In genomic region chr14:91254456-91254855, GRCh38 we compare ENCODE assay signal across 13 cellular contexts. TPM values are rescaled to one million over a fixed set of nuclear protein-coding genes. Genes with fewer than 3 reads are reported as not detected.
DNase-seq lines count a peak whose midpoint lies in the region; ATAC-seq, FAIRE-seq and TF ChIP-seq lines count a peak whose summit lies in the region.
"Had no signal": no experiment of that assay in that cellular context is flagged by ENCODE, and none has a peak within 500 bp of the region (broad histone marks: within the 10 kb centered on the region; RNA-seq: fewer than 3 reads in every experiment).

No MANE protein-coding gene starts in this region.

- TF ChIP-seq EP300 in H1 (IDR thresholded peaks at IDR 0.05; ENCODE audit: borderline replicate concordance in 1 of 2, low read depth in 2 of 2, low read length in 2 of 2): no peak

- no peak overlapping the region for H2BK12ac ChIP-seq in H1 (ENCODE audit: low read depth, low read length)

- no peaks in the 10 kb centered on the region for H3K9me3 ChIP-seq in H1 (ENCODE audit: insufficient read depth in 2 of 2, low read depth in 1 of 2, low read length in 1 of 2)
- H3K9me3 ChIP-seq: SK-N-SH had no signal

- no peak overlapping the region for H4K5ac ChIP-seq in H1 (ENCODE audit: insufficient read length, low read depth, low read length)

- H2AFZ ChIP-seq in H1 (ENCODE audit: low read length): no peak overlapping the region

- H2BK120ac ChIP-seq in H1 (replicated peaks; ENCODE audit: low read depth, low read length): no peak overlapping the region

- H3K27ac Mint-ChIP-seq in activated CD8-positive, alpha-beta memory T cell treated with anti-CD3 and anti-CD28 coated beads, Interleukin-2, amount 10 ng/mL, durations not matched to agents 7 days and 5 days: peak overlapping the region; percentile 77
- H3K27ac Mint-ChIP-seq in stimulated activated naive CD8-positive, alpha-beta T cell treated with anti-CD3 and anti-CD28 coated beads, Interleukin-15, amount 100 ng/mL, for 72 hours: peak overlapping the region; percentile 67 to 76

- H3K9me3 Mint-ChIP-seq in activated CD8-positive, alpha-beta memory T cell treated with anti-CD3 and anti-CD28 coated beads, Interleukin-2, amount 10 ng/mL, durations not matched to agents 7 days and 5 days (ENCODE audit: low read depth): no peaks in the 10 kb centered on the region
- no peaks in the 10 kb centered on the region for H3K9me3 Mint-ChIP-seq in stimulated activated naive CD8-positive, alpha-beta T cell treated with anti-CD3 and anti-CD28 coated beads, Interleukin-15, amount 100 ng/mL, for 72 hours

- WGBS in H1 (ENCODE audit: extremely low coverage in 1 of 2, insufficient coverage in 1 of 2, insufficient read length in 1 of 2, insufficient replicate concordance in 2 of 2, low coverage in 1 of 2, low lambda C conversion rate in 2 of 2, missing lambda C conversion rate in 1 of 2), 2 experiments: 91% methylated on average over 3 of the region's 3 CpGs; no CpG with 5 or more reads in 1 of the 2 experiments

- H3K4me3 Mint-ChIP-seq in activated CD8-positive, alpha-beta memory T cell treated with anti-CD3 and anti-CD28 coated beads, Interleukin-2, amount 10 ng/mL, durations not matched to agents 7 days and 5 days: peak overlapping the region; percentile 54
- H3K4me3 Mint-ChIP-seq in stimulated activated naive CD8-positive, alpha-beta T cell treated with anti-CD3 and anti-CD28 coated beads, Interleukin-15, amount 100 ng/mL, for 72 hours: peak overlapping the region; percentile 66 to 74

- no peak for TF ChIP-seq CTCF in RWPE1 (conservative IDR thresholded peaks at IDR 0.05; ENCODE audit: low read depth)
- TF ChIP-seq CTCF in H1 (IDR thresholded peaks at IDR 0.05; ENCODE audit: control extremely low read depth in 1 of 3, insufficient read depth in 1 of 3, low read depth in 1 of 3, low read length in 3 of 3): no peak

- H3K4me1 Mint-ChIP-seq in activated CD8-positive, alpha-beta memory T cell treated with anti-CD3 and anti-CD28 coated beads, Interleukin-2, amount 10 ng/mL, durations not matched to agents 7 days and 5 days: peaks cover 76% of the 10 kb centered on the region
- peaks cover 82% of the 10 kb centered on the region for H3K4me1 Mint-ChIP-seq in stimulated activated naive CD8-positive, alpha-beta T cell treated with anti-CD3 and anti-CD28 coated beads, Interleukin-15, amount 100 ng/mL, for 72 hours

- TF ChIP-seq POLR2A in H1 (IDR thresholded peaks at IDR 0.05; ENCODE audit: control extremely low read depth in 1 of 2, low read depth in 2 of 2, low read length in 2 of 2): no peak

- peak; percentile 34 for ATAC-seq in activated CD8-positive, alpha-beta memory T cell treated with anti-CD3 and anti-CD28 coated beads, Interleukin-2, amount 10 ng/mL, durations not matched to agents 7 days and 5 days
- peak; percentile 62 for ATAC-seq in stimulated activated naive CD8-positive, alpha-beta T cell treated with anti-CD3 and anti-CD28 coated beads, Interleukin-15, amount 100 ng/mL, for 72 hours
- no peak for ATAC-seq in left lobe of liver

- H3K18ac ChIP-seq in H1 (ENCODE audit: extremely low read depth, low read length): no peak overlapping the region

- no peak overlapping the region for H3K4ac ChIP-seq in H1 (replicated peaks; ENCODE audit: insufficient read length, low read depth, low read length)

- no peak overlapping the region for H3K14ac ChIP-seq in H1 (ENCODE audit: insufficient read length)

- TF ChIP-seq RAD21 in H1 (IDR thresholded peaks at IDR 0.05 in 1 of 2, conservative IDR thresholded peaks at IDR 0.05 in 1 of 2; ENCODE audit: low read depth in 2 of 2, low read length in 2 of 2): no peak

- H4K91ac ChIP-seq in H1 (replicated peaks; ENCODE audit: insufficient read length, low read length): no peak overlapping the region

- FAIRE-seq in H1 (lab: Jason Lieb, UNC) (no peak), frontal cortex (lab: Jason Lieb, UNC) (no peak)
- FAIRE-seq: urothelium cell line had no signal

- no peak overlapping the region for H2BK20ac ChIP-seq in H1 (ENCODE audit: low read length)

- H2BK5ac ChIP-seq in H1 (ENCODE audit: low read depth, low read length): no peak overlapping the region

- CTCF ChIA-PET in activated CD8-positive, alpha-beta memory T cell treated with anti-CD3 and anti-CD28 coated beads, Interleukin-2, amount 10 ng/mL, durations not matched to agents 7 days and 5 days (lab: Charles Lee): interaction anchor here (1.0 kb wide), 1 partner anchor 27 kb away, joined by 4 read pairs; no protein-coding TSS in a partner anchor
- CTCF ChIA-PET in RWPE1 (lab: Yijun Ruan, JAX): no interaction called here
- CTCF ChIA-PET in H1 (lab: Charles Lee; ENCODE audit: partially characterized antibody): interaction anchor here (1.0 to 3.7 kb wide), 4 partner anchors 10 to 77 kb away, joined by 3 to 16 read pairs (median 8); partner anchors contain the start of gene GPR68

- POLR2A ChIA-PET in RWPE1 (lab: Yijun Ruan, JAX; ENCODE audit: low non-redundant PET) (no interaction called here), H1 (lab: Charles Lee; ENCODE audit: partially characterized antibody) (interaction anchor here (1.1 to 3.7 kb wide), 2 partner anchors 9 to 20 kb away, joined by 3 to 15 read pairs; no protein-coding TSS in a partner anchor)

- peaks cover 0 to 16% (median 9%) of the 10 kb centered on the region in 4 experiments; a peak in 6 of 7 replicates for H3K27me3 ChIP-seq in H1 (replicated peaks in 1 of 4; ENCODE audit: control insufficient read depth in 3 of 4, extremely low read depth in 1 of 4, insufficient read depth in 3 of 4, low read length in 3 of 4)

- H3K27ac ChIP-seq in RWPE1: peak overlapping the region; percentile 87
- no peak overlapping the region for H3K27ac ChIP-seq in H1 (ENCODE audit: low read depth, low read length)

- no peak overlapping the region for H2AK5ac ChIP-seq in H1 (ENCODE audit: low read depth, low read length)

- peaks cover 23% of the 10 kb centered on the region for H3K36me3 Mint-ChIP-seq in activated CD8-positive, alpha-beta memory T cell treated with anti-CD3 and anti-CD28 coated beads, Interleukin-2, amount 10 ng/mL, durations not matched to agents 7 days and 5 days

- peaks cover 0 to 10% (median 8%) of the 10 kb centered on the region in 4 experiments; a peak in 6 of 7 replicates for H3K4me1 ChIP-seq in H1 (replicated peaks in 1 of 4; ENCODE audit: control insufficient read depth in 3 of 4, insufficient read depth in 4 of 4, low read length in 3 of 4)

- peak; percentile 82 for DNase-seq in activated CD8-positive, alpha-beta memory T cell treated with anti-CD3 and anti-CD28 coated beads, Interleukin-2, amount 10 ng/mL, durations not matched to agents 7 days and 5 days
- no peak for DNase-seq in activated CD8-positive, alpha-beta memory T cell treated with anti-CD3 and anti-CD28 coated beads, Interleukin-2, amount 50 U/mL, for 48 hours
- DNase-seq in RWPE1 (ENCODE audit: low spot score) (no peak), H1 (ENCODE audit: low read depth in 1 of 2, low spot score in 2 of 2) (no peak), left lobe of liver (ENCODE audit: low spot score) (no peak), RKO (ENCODE audit: low spot score) (no peak), frontal cortex (ENCODE audit: low spot score in 2 of 2) (no peak)
- no peak for DNase-seq in stimulated activated naive CD8-positive, alpha-beta T cell treated with anti-CD3 and anti-CD28 coated beads, Interleukin-15, amount 100 ng/mL, for 72 hours
- DNase-seq: GDM1, left cardiac atrium, NCI-H446 treated with DMSO at 0.1 percent for 48 hours, SK-N-SH had no signal

- H3K27me3 Mint-ChIP-seq in activated CD8-positive, alpha-beta memory T cell treated with anti-CD3 and anti-CD28 coated beads, Interleukin-2, amount 10 ng/mL, durations not matched to agents 7 days and 5 days: no peaks in the 10 kb centered on the region
- no peaks in the 10 kb centered on the region for H3K27me3 Mint-ChIP-seq in stimulated activated naive CD8-positive, alpha-beta T cell treated with anti-CD3 and anti-CD28 coated beads, Interleukin-15, amount 100 ng/mL, for 72 hours

- no peak overlapping the region for H2BK15ac ChIP-seq in H1 (ENCODE audit: low read length)

- H3K9ac ChIP-seq in H1 (replicated peaks in 1 of 4; ENCODE audit: extremely low read depth in 1 of 4, low read depth in 3 of 4, low read length in 3 of 4): no peak overlapping the region
- H3K9ac ChIP-seq: SK-N-SH had no signal

- no peaks in the 10 kb centered on the region for H3K36me3 ChIP-seq in H1 (ENCODE audit: control insufficient read depth in 2 of 4, insufficient read depth in 4 of 4, low read length in 3 of 4)

- no peak overlapping the region; a peak in 1 of 8 replicates for H3K4me3 ChIP-seq in H1 (ENCODE audit: extremely low read depth in 1 of 4, insufficient read depth in 2 of 4, low read depth in 3 of 4, low read length in 4 of 4)

- no peak overlapping the region for H3K56ac ChIP-seq in H1 (replicated peaks; ENCODE audit: insufficient read length, low read depth, low read length)

- H3K79me1 ChIP-seq in H1 (ENCODE audit: low read depth, low read length): no peaks in the 10 kb centered on the region

- H4K8ac ChIP-seq in H1 (ENCODE audit: extremely low read depth, insufficient read depth, low read length): no peak overlapping the region

- H3K23me2 ChIP-seq in H1 (ENCODE audit: low read depth, low read length): peaks cover 15% of the 10 kb centered on the region

- H4K20me1 ChIP-seq in H1 (replicated peaks in 1 of 2; ENCODE audit: control insufficient read depth in 1 of 2, insufficient read depth in 2 of 2, low read length in 2 of 2): no peaks in the 10 kb centered on the region

- H3K23ac ChIP-seq in H1 (ENCODE audit: insufficient read length): no peak overlapping the region

- peak overlapping the region; percentile 73 to 95; a peak in 1 of 4 replicates for H3K4me2 ChIP-seq in H1 (ENCODE audit: insufficient read depth in 1 of 2, low read depth in 2 of 2, low read length in 2 of 2)

- no peaks in the 10 kb centered on the region for H3K79me2 ChIP-seq in H1 (ENCODE audit: control insufficient read depth in 1 of 2, insufficient read depth in 2 of 2, low read length in 2 of 2)

TF ChIP-seq in H1, 55 proteins besides CTCF, POLR2A, EP300 and RAD21 (continues in another document):
- TF ChIP-seq NRF1 (IDR thresholded peaks at IDR 0.05; ENCODE audit: low read depth, low read length) (no peak), BRCA1 (IDR thresholded peaks at IDR 0.05; ENCODE audit: low read depth, low read length) (no peak)

RNA-seq across cellular contexts. Expression of gene GPR68, which starts 10.0 kb away (rescaled TPM):
- 10 to 100 TPM; 44.5 to 48.0 TPM for total RNA-seq in activated CD8-positive, alpha-beta memory T cell treated with anti-CD3 and anti-CD28 coated beads, Interleukin-2, amount 10 ng/mL, durations not matched to agents 7 days and 5 days
- 0.22 and 0.33 TPM in 2 replicates for total RNA-seq in H1 (2021; fragmentation: NEBNext Ultra II Directional; extraction: Animal tissue kit (Norgen Biotek cat#: 25700))
- 0.76 and 1.1 TPM in 2 replicates for polyA plus RNA-seq in H1 (2011; rRNA removed)
- 0.52 TPM for polyA plus RNA-seq in H1 (2011; cell fraction: cytosol; rRNA removed)
- polyA plus RNA-seq in H1 (2011; cell fraction: nucleus; rRNA removed): 0.90 TPM
- 0.46 to 0.61 TPM (median 0.56 TPM) in 3 of 4 replicates, not detected in the other for polyA plus RNA-seq in H1 (2012, experiment 1 of 2)
- polyA plus RNA-seq in H1 (2012, experiment 2 of 2): 0.17 TPM
- 0.20 TPM for polyA plus RNA-seq in H1 (2013, experiment 1 of 2)
- polyA plus RNA-seq in H1 (2013, experiment 2 of 2): 0.29 TPM
- polyA minus RNA-seq in H1 (2011; rRNA and poly(A)+ RNA removed): 0.44 TPM in 2 replicates
- polyA minus RNA-seq in H1 (2011; cell fraction: cytosol; rRNA and poly(A)+ RNA removed): not detected
- not detected for polyA minus RNA-seq in H1 (2011; cell fraction: nucleus; rRNA and poly(A)+ RNA removed)
- 0.10 TPM for total RNA-seq in left lobe of liver
- 4.9 TPM for total RNA-seq in frontal cortex
